ENCODE assay signal across 1 cellular context in the genomic region with DNA sequence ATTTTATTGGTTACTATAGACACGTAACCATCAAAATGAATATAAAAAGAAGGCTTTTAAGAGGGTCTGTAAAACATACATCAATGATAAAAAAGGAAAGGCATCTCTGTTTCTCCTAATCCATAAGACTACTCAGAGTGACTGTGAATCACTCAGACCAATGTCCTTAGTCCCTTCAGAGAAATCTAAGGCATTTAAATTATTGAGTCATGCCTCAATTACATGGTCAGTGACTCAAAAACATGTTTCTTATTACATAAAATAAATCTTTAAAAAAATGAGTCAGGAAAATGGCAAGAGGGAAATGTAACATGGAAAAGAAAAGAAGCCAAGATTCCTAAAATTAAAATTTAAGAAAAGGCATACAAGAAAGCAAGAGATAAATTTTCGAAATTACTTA.
TF ChIP-seq lines count a peak whose summit lies in the region.

No MANE protein-coding gene starts in this region.

TF ChIP-seq in IMR-90, 13 proteins besides CTCF, POLR2A, EP300 and RAD21:
- TF ChIP-seq BHLHE40 (IDR thresholded peaks at IDR 0.05; ENCODE audit: low read depth, low read length) = no peak
- no peak for TF ChIP-seq RFX5 (IDR thresholded peaks at IDR 0.05; ENCODE audit: low read depth, low read length)
- TF ChIP-seq CEBPB (IDR thresholded peaks at IDR 0.05; ENCODE audit: low read depth, low read length) = no peak
- TF ChIP-seq NFE2L2 (IDR thresholded peaks at IDR 0.05; ENCODE audit: low read depth, low read length) = no peak
- TF ChIP-seq RCOR1 (IDR thresholded peaks at IDR 0.05; ENCODE audit: insufficient replicate concordance, low read length) = no peak
- TF ChIP-seq, protein P1, sequence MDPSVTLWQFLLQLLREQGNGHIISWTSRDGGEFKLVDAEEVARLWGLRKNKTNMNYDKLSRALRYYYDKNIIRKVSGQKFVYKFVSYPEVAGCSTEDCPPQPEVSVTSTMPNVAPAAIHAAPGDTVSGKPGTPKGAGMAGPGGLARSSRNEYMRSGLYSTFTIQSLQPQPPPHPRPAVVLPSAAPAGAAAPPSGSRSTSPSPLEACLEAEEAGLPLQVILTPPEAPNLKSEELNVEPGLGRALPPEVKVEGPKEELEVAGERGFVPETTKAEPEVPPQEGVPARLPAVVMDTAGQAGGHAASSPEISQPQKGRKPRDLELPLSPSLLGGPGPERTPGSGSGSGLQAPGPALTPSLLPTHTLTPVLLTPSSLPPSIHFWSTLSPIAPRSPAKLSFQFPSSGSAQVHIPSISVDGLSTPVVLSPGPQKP (IDR thresholded peaks at IDR 0.05; ENCODE audit: borderline replicate concordance, low read depth, low read length) = no peak
- no peak for TF ChIP-seq MAZ (IDR thresholded peaks at IDR 0.05; ENCODE audit: borderline replicate concordance, low read depth, low read length)
TF ChIP-seq in IMR-90: peak in this region for 0.
